Comparison of ENCODE assay signal across 12 cellular contexts in the genomic region with DNA sequence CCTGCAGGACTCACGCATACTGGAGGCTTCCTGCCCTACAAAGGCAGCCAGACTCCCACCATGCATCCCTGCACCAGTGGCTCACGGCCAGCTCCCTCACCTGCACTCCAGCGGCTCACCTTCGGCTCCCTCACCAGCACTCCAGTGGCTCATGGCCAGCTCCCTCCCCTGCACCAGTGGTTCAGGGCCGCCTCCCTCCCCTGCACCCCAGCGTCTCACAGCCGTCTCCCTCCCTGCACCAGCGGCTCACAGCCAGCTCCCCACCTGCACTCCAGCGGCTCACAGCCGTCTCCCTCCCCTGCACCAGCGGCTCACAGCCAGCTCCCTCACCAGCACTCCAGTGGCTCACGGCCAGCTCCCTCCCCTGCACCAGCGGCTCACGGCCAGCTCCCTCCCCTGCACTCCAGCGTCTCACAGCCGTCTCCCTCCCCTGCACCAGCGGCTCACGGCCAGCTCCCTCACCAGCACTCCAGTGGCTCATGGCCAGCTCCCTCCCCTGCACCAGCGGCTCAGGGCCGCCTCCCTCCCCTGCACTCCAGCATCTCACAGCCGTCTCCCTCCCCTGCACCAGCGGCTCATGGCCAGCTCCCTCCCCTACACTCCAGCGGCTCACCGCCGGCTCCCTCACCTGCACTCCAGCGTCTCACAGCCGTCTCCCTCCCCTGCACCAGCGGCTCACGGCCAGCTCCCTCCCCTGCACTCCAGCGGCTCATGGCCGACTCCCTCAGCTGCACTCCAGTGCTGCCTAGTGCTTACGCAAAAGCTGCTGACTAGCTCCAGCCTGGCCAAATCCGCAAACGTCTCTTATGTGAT.
A peak's percentile ranks its signal among the peaks of the same experiment; 100 is the strongest.
DNase-seq lines count a peak whose midpoint lies in the region; ATAC-seq and TF ChIP-seq lines count a peak whose summit lies in the region.
"Had no signal": no experiment of that assay in that cellular context is flagged by ENCODE, and none has a peak within 500 bp of the region (broad histone marks: within the 10 kb centered on the region; RNA-seq: fewer than 3 reads in every experiment).

No MANE protein-coding gene starts in this region.

- H3K4me1 ChIP-seq in sigmoid colon: no peaks in the 10 kb centered on the region
- H3K4me1 ChIP-seq: left lung, SJCRH30 had no signal

- 39 to 59% methylated on average over 34 of the region's 34 CpGs for WGBS in sigmoid colon, 2 donors

- TF ChIP-seq POLR2A in sigmoid colon (IDR thresholded peaks at IDR 0.05): no peak

- H3K4me3 Mint-ChIP-seq in activated T-cell treated with anti-CD3 and anti-CD28 coated beads, Interleukin-2, amount 50 U/mL, for 24 hours: peak overlapping the region; percentile 16
- H3K4me3 Mint-ChIP-seq in activated T-helper 2 cell treated with anti-CD3 and anti-CD28 coated beads, Interferon-gamma antibody, Interleukin-2, Interleukin-4, amounts not matched to agents 10 μg/mL and 5 μg/mL and 100 μg/mL, durations not matched to agents 14 hours and 24 hours and 36 hours (ENCODE audit: low read depth): peak overlapping the region; percentile 3

- no peaks in the 10 kb centered on the region for H3K36me3 ChIP-seq in sigmoid colon
- H3K36me3 ChIP-seq: left lung, SJCRH30 had no signal

- H3K9me3 ChIP-seq in sigmoid colon: no peaks in the 10 kb centered on the region
- H3K9me3 ChIP-seq: left lung, SJCRH30 had no signal

- no peaks in the 10 kb centered on the region for H3K27me3 Mint-ChIP-seq in activated T-cell treated with anti-CD3 and anti-CD28 coated beads, Interleukin-2, amount 50 U/mL, for 24 hours
- H3K27me3 Mint-ChIP-seq in activated T-helper 2 cell treated with anti-CD3 and anti-CD28 coated beads, Interferon-gamma antibody, Interleukin-2, Interleukin-4, amounts not matched to agents 10 μg/mL and 5 μg/mL and 100 μg/mL, durations not matched to agents 14 hours and 24 hours and 36 hours (ENCODE audit: low read depth): no peaks in the 10 kb centered on the region

- no peak overlapping the region for H3K27ac ChIP-seq in sigmoid colon
- H3K27ac ChIP-seq: left lung, SJCRH30 had no signal

- no peak for TF ChIP-seq CTCF in sigmoid colon (IDR thresholded peaks at IDR 0.05)

- ATAC-seq in GM18517 (IDR thresholded peaks at IDR 0.05; ENCODE audit: unreplicated experiment): no peak
- ATAC-seq: left lung had no signal

- H3K27ac Mint-ChIP-seq in activated T-cell treated with anti-CD3 and anti-CD28 coated beads, Interleukin-2, amount 50 U/mL, for 24 hours: no peak overlapping the region
- no peak overlapping the region for H3K27ac Mint-ChIP-seq in activated T-helper 2 cell treated with anti-CD3 and anti-CD28 coated beads, Interferon-gamma antibody, Interleukin-2, Interleukin-4, amounts not matched to agents 10 μg/mL and 5 μg/mL and 100 μg/mL, durations not matched to agents 14 hours and 24 hours and 36 hours

- no peaks in the 10 kb centered on the region for H3K36me3 Mint-ChIP-seq in activated T-cell treated with anti-CD3 and anti-CD28 coated beads, Interleukin-2, amount 50 U/mL, for 24 hours (ENCODE audit: low read depth)
- no peaks in the 10 kb centered on the region for H3K36me3 Mint-ChIP-seq in activated T-helper 2 cell treated with anti-CD3 and anti-CD28 coated beads, Interferon-gamma antibody, Interleukin-2, Interleukin-4, amounts not matched to agents 10 μg/mL and 5 μg/mL and 100 μg/mL, durations not matched to agents 14 hours and 24 hours and 36 hours (ENCODE audit: low read depth)

- peaks cover 0 to 5% (median 2%) of the 10 kb centered on the region in 3 donors for H3K27me3 ChIP-seq in sigmoid colon
- H3K27me3 ChIP-seq: SJCRH30 had no signal

- no peak for TF ChIP-seq EP300 in sigmoid colon (IDR thresholded peaks at IDR 0.05)

- H3K9me3 Mint-ChIP-seq in activated T-cell treated with anti-CD3 and anti-CD28 coated beads, Interleukin-2, amount 50 U/mL, for 24 hours: peaks cover 5% of the 10 kb centered on the region
- peaks cover 7% of the 10 kb centered on the region for H3K9me3 Mint-ChIP-seq in activated T-helper 2 cell treated with anti-CD3 and anti-CD28 coated beads, Interferon-gamma antibody, Interleukin-2, Interleukin-4, amounts not matched to agents 10 μg/mL and 5 μg/mL and 100 μg/mL, durations not matched to agents 14 hours and 24 hours and 36 hours

- intact Hi-C loops in activated T-helper 2 cell treated with anti-CD3 and anti-CD28 coated beads, Interferon-gamma antibody, Interleukin-2, Interleukin-4, amounts not matched to agents 10 μg/mL and 5 μg/mL and 100 μg/mL, durations not matched to agents 14 hours and 24 hours and 36 hours (cut with micrococcal nuclease): no loop called here
- intact Hi-C loops in sigmoid colon (cut with DNase I): no loop called here

- H3K4me1 Mint-ChIP-seq in activated T-cell treated with anti-CD3 and anti-CD28 coated beads, Interleukin-2, amount 50 U/mL, for 24 hours (ENCODE audit: low read depth): peaks cover 14% of the 10 kb centered on the region
- no peaks in the 10 kb centered on the region for H3K4me1 Mint-ChIP-seq in activated T-helper 2 cell treated with anti-CD3 and anti-CD28 coated beads, Interferon-gamma antibody, Interleukin-2, Interleukin-4, amounts not matched to agents 10 μg/mL and 5 μg/mL and 100 μg/mL, durations not matched to agents 14 hours and 24 hours and 36 hours (ENCODE audit: low read depth)

- no peak overlapping the region for H3K4me3 ChIP-seq in sigmoid colon
- H3K4me3 ChIP-seq: left lung, SJCRH30 had no signal

- no peak for DNase-seq in activated T-cell treated with anti-CD3 and anti-CD28 coated beads, Interleukin-2, amount 50 U/mL, for 24 hours
- DNase-seq in activated T-cell treated with anti-CD3 and anti-CD28 coated beads, Interleukin-2, amount 50 U/mL, for 48 hours: no peak
- DNase-seq in NCI-H2029 (lab: John Stamatoyannopoulos, UW): peak; percentile 70
- DNase-seq in activated T-helper 2 cell treated with anti-CD3 and anti-CD28 coated beads, Interferon-gamma antibody, Interleukin-2, Interleukin-4, amounts not matched to agents 10 μg/mL and 5 μg/mL and 100 μg/mL, durations not matched to agents 14 hours and 24 hours and 36 hours (ENCODE audit: low spot score): no peak
- DNase-seq in sigmoid colon: peak; percentile 52
- DNase-seq in ecto neural progenitor cell (ENCODE audit: low spot score): no peak
- DNase-seq in NCI-H748 treated with DMSO at 0.1 percent for 48 hours (lab: John Stamatoyannopoulos, UW): no peak
- DNase-seq: activated CD4-positive, alpha-beta T cell treated with anti-CD3 and anti-CD28 coated beads, Interleukin-2, amount 50 U/mL, for 48 hours; NCI-H446 treated with DMSO at 0.1 percent for 48 hours; SJCRH30 had no signal

Comparison
In these comparisons a context has a peak if more than half of its experiments do, and no peak if none do; other contexts are left out.
1. DNase-seq: peak in NCI-H2029 (single experiment) and sigmoid colon (single experiment); none in activated T-cell treated with anti-CD3 and anti-CD28 coated beads, Interleukin-2, amount 50 U/mL, for 24 hours (single experiment), activated T-cell treated with anti-CD3 and anti-CD28 coated beads, Interleukin-2, amount 50 U/mL, for 48 hours (0 of 2), activated T-helper 2 cell treated with anti-CD3 and anti-CD28 coated beads, Interferon-gamma antibody, Interleukin-2, Interleukin-4, amounts not matched to agents 10 μg/mL and 5 μg/mL and 100 μg/mL, durations not matched to agents 14 hours and 24 hours and 36 hours (single experiment), ecto neural progenitor cell (single experiment) and NCI-H748 treated with DMSO at 0.1 percent for 48 hours (single experiment).